Comparison of ENCODE assay signal across 1 cellular context in the genomic region with DNA sequence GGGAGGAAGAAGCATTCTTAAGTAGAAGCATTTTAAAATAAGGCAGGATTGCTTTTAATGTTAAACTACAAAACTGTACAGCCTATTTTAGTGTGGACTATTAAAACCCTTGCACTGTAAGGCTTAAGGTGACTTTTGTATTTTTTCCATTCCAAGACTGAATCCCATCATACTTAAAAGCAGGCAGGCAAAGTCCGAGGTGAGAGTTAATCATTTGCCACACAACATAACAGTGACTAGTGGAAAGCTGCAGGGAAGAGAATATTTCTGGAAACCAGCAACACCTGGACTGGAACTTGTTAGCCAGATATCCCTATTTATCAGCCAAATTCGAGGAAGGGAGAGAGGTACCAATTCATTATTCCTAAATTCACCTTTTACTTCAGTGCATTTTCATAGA.
TF ChIP-seq lines count a peak whose summit lies in the region.

No MANE protein-coding gene starts in this region.

TF ChIP-seq in HepG2, 621 proteins besides CTCF, POLR2A, EP300 and RAD21 (continued from another document):
- TF ChIP-seq, protein P1, sequence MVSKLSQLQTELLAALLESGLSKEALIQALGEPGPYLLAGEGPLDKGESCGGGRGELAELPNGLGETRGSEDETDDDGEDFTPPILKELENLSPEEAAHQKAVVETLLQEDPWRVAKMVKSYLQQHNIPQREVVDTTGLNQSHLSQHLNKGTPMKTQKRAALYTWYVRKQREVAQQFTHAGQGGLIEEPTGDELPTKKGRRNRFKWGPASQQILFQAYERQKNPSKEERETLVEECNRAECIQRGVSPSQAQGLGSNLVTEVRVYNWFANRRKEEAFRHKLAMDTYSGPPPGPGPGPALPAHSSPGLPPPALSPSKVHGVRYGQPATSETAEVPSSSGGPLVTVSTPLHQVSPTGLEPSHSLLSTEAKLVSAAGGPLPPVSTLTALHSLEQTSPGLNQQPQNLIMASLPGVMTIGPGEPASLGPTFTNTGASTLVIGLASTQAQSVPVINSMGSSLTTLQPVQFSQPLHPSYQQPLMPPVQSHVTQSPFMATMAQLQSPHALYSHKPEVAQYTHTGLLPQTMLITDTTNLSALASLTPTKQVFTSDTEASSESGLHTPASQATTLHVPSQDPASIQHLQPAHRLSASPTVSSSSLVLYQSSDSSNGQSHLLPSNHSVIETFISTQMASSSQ (IDR thresholded peaks at IDR 0.05; ENCODE audit: low read depth), result peak; percentile 94
- TF ChIP-seq, protein P1 (CRISPR knock-in tag; IDR thresholded peaks at IDR 0.05; ENCODE audit: borderline replicate concordance), result peak; percentile 75; the same call in 1 of the 2 replicates
- TF ChIP-seq, protein P2, sequence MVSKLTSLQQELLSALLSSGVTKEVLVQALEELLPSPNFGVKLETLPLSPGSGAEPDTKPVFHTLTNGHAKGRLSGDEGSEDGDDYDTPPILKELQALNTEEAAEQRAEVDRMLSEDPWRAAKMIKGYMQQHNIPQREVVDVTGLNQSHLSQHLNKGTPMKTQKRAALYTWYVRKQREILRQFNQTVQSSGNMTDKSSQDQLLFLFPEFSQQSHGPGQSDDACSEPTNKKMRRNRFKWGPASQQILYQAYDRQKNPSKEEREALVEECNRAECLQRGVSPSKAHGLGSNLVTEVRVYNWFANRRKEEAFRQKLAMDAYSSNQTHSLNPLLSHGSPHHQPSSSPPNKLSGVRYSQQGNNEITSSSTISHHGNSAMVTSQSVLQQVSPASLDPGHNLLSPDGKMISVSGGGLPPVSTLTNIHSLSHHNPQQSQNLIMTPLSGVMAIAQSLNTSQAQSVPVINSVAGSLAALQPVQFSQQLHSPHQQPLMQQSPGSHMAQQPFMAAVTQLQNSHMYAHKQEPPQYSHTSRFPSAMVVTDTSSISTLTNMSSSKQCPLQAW (CRISPR knock-in tag; IDR thresholded peaks at IDR 0.05), result peak; percentile 79; the same call in 1 of the 2 replicates
- TF ChIP-seq ELK4 (CRISPR knock-in tag; IDR thresholded peaks at IDR 0.05; ENCODE audit: borderline replicate concordance), result no peak
- no peak for TF ChIP-seq NFIC (IDR thresholded peaks at IDR 0.05; ENCODE audit: low read length)
- no peak for TF ChIP-seq SOX13 (IDR thresholded peaks at IDR 0.05)
- peak in 1 of 2 experiments; percentile 41; a peak in 1 of 4 replicates for TF ChIP-seq SOX13 (CRISPR knock-in tag; conservative IDR thresholded peaks at IDR 0.05 in 1 of 2, IDR thresholded peaks at IDR 0.05 in 1 of 2)
- 0 out of 2 replicates have a peak, but pooled peaks have one; percentile 21 for TF ChIP-seq ZNF503 (CRISPR knock-in tag; IDR thresholded peaks at IDR 0.05)
- TF ChIP-seq, protein P3, sequence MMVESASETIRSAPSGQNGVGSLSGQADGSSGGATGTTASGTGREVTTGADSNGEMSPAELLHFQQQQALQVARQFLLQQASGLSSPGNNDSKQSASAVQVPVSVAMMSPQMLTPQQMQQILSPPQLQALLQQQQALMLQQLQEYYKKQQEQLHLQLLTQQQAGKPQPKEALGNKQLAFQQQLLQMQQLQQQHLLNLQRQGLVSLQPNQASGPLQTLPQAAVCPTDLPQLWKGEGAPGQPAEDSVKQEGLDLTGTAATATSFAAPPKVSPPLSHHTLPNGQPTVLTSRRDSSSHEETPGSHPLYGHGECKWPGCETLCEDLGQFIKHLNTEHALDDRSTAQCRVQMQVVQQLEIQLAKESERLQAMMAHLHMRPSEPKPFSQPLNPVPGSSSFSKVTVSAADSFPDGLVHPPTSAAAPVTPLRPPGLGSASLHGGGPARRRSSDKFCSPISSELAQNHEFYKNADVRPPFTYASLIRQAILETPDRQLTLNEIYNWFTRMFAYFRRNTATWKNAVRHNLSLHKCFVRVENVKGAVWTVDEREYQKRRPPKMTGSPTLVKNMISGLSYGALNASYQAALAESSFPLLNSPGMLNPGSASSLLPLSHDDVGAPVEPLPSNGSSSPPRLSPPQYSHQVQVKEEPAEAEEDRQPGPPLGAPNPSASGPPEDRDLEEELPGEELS (CRISPR knock-in tag; IDR thresholded peaks at IDR 0.05), result 0 out of 2 replicates have a peak, but pooled peaks have one; percentile 16
- peak; percentile 98 for TF ChIP-seq ZNF7 (CRISPR knock-in tag; IDR thresholded peaks at IDR 0.05)
- peak; percentile 33 for TF ChIP-seq TEAD3 (CRISPR knock-in tag; optimal IDR thresholded peaks at IDR 0.05; ENCODE audit: borderline replicate concordance)
- TF ChIP-seq, protein P4, sequence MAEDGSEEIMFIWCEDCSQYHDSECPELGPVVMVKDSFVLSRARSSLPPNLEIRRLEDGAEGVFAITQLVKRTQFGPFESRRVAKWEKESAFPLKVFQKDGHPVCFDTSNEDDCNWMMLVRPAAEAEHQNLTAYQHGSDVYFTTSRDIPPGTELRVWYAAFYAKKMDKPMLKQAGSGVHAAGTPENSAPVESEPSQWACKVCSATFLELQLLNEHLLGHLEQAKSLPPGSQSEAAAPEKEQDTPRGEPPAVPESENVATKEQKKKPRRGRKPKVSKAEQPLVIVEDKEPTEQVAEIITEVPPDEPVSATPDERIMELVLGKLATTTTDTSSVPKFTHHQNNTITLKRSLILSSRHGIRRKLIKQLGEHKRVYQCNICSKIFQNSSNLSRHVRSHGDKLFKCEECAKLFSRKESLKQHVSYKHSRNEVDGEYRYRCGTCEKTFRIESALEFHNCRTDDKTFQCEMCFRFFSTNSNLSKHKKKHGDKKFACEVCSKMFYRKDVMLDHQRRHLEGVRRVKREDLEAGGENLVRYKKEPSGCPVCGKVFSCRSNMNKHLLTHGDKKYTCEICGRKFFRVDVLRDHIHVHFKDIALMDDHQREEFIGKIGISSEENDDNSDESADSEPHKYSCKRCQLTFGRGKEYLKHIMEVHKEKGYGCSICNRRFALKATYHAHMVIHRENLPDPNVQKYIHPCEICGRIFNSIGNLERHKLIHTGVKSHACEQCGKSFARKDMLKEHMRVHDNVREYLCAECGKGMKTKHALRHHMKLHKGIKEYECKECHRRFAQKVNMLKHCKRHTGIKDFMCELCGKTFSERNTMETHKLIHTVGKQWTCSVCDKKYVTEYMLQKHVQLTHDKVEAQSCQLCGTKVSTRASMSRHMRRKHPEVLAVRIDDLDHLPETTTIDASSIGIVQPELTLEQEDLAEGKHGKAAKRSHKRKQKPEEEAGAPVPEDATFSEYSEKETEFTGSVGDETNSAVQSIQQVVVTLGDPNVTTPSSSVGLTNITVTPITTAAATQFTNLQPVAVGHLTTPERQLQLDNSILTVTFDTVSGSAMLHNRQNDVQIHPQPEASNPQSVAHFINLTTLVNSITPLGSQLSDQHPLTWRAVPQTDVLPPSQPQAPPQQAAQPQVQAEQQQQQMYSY (CRISPR knock-in tag; IDR thresholded peaks at IDR 0.05), result peak; percentile 97
- peak; percentile 48; the same call in 1 of the 2 replicates for TF ChIP-seq HNF4A (CRISPR knock-in tag; IDR thresholded peaks at IDR 0.05)
- no peak for TF ChIP-seq NR2F1 (CRISPR knock-in tag; IDR thresholded peaks at IDR 0.05)
- no peak for TF ChIP-seq ZNF839 (CRISPR knock-in tag; IDR thresholded peaks at IDR 0.05; ENCODE audit: borderline replicate concordance)
- 0 out of 2 replicates have a peak, but pooled peaks have one; percentile 40 for TF ChIP-seq NKX3-1 (CRISPR knock-in tag; IDR thresholded peaks at IDR 0.05)
- TF ChIP-seq ESRRA (CRISPR knock-in tag; IDR thresholded peaks at IDR 0.05; ENCODE audit: low read depth), result no peak
- TF ChIP-seq ASH2L (IDR thresholded peaks at IDR 0.05; ENCODE audit: insufficient read length, low read depth, low read length), result peak; percentile 35
- no peak for TF ChIP-seq CHD4 (IDR thresholded peaks at IDR 0.05; ENCODE audit: borderline replicate concordance, low read length)
- no peak for TF ChIP-seq BHLHE40 (IDR thresholded peaks at IDR 0.05; ENCODE audit: low read length)
- peak; percentile 12; the same call in 1 of the 2 replicates for TF ChIP-seq ZNF292 (CRISPR knock-in tag; IDR thresholded peaks at IDR 0.05; ENCODE audit: borderline replicate concordance, low read depth)
- no peak for TF ChIP-seq ZNF580 (CRISPR knock-in tag; IDR thresholded peaks at IDR 0.05; ENCODE audit: borderline replicate concordance, low read depth)
